25 cellular contexts compared by ENCODE assay signal in the genomic region with DNA sequence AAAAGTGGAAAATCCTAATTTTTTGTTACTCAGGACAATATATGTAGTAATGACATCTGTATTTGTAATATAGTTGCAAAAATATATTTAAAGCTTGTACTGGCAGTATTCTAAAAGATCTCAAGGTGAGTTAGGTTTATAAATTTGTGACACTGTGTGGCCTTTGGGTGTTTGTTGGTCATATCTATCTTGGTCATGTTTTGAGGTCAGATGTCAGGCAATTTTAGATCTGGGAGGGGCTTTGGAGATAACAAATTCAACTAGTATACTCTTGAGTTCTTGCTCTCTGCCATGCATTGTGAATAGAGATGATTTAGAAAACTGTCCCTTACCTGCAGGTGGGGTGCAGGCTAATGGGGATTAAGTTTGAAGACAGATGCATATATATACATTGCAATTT. TPM values are rescaled to one million over a fixed set of nuclear protein-coding genes. Genes with fewer than 3 reads are reported as not detected.
DNase-seq lines count a peak whose midpoint lies in the region; ATAC-seq and TF ChIP-seq lines count a peak whose summit lies in the region.
"Had no signal": no experiment of that assay in that cellular context is flagged by ENCODE, and none has a peak within 500 bp of the region (broad histone marks: within the 10 kb centered on the region; RNA-seq: fewer than 3 reads in every experiment).

No MANE protein-coding gene starts in this region.

- no peaks in the 10 kb centered on the region for H3K27me3 ChIP-seq in GM23248 (replicated peaks; ENCODE audit: insufficient read depth)
- no peaks in the 10 kb centered on the region for H3K27me3 ChIP-seq in endocrine pancreas (ENCODE audit: control insufficient read depth, insufficient read depth, low read length)
- peaks cover 31% of the 10 kb centered on the region for H3K27me3 ChIP-seq in neural progenitor cell
- no peaks in the 10 kb centered on the region for H3K27me3 ChIP-seq in Karpas-422 (ENCODE audit: low read length)
- H3K27me3 ChIP-seq: esophagus squamous epithelium, ovary, vagina had no signal

- H3K9me3 ChIP-seq in GM23248 (ENCODE audit: low read depth) (no peaks in the 10 kb centered on the region), T-helper 17 cell (ENCODE audit: control insufficient read depth, low read length, poor library complexity, severe bottlenecking) (no peaks in the 10 kb centered on the region), endocrine pancreas (ENCODE audit: control insufficient read depth, low read length) (no peaks in the 10 kb centered on the region), neural progenitor cell (ENCODE audit: low read depth) (no peaks in the 10 kb centered on the region), Karpas-422 (ENCODE audit: low read length) (no peaks in the 10 kb centered on the region)
- H3K9me3 ChIP-seq: esophagus squamous epithelium, ovary, vagina had no signal

- H3K27me3 Mint-ChIP-seq in T-helper 17 cell (peaks cover 45% of the 10 kb centered on the region), neural progenitor cell (ENCODE audit: insufficient read depth, low read depth) (peaks cover 3% of the 10 kb centered on the region)

- H3K36me3 Mint-ChIP-seq in T-helper 17 cell (ENCODE audit: low read depth), result no peaks in the 10 kb centered on the region
- H3K36me3 Mint-ChIP-seq in neural progenitor cell, result no peaks in the 10 kb centered on the region
- H3K36me3 Mint-ChIP-seq: activated naive CD8-positive, alpha-beta T cell had no signal

- no peak for DNase-seq in GM23248
- DNase-seq in T-helper 17 cell, result no peak
- no peak for DNase-seq in neural progenitor cell (ENCODE audit: low spot score)
- no peak for DNase-seq in Karpas-422
- DNase-seq: ACHN; effector CD8-positive, alpha-beta T cell; esophagus squamous epithelium; H7; islet precursor cell; Kasumi-1; NCI-H1092; NCI-H1930; NCI-H226; NCI-H774; ovary; T-helper 1 cell had no signal

- no peak for ATAC-seq in T-helper 17 cell
- no peak for ATAC-seq in HG03196 (IDR thresholded peaks at IDR 0.05; ENCODE audit: unreplicated experiment)
- no peak for ATAC-seq in HG02588 (IDR thresholded peaks at IDR 0.05; ENCODE audit: unreplicated experiment)
- ATAC-seq in HG02759 (IDR thresholded peaks at IDR 0.05; ENCODE audit: unreplicated experiment), result no peak
- ATAC-seq: sciatic nerve had no signal

- H2AFZ ChIP-seq in GM23248 (no peak overlapping the region), neural progenitor cell (replicated peaks) (no peak overlapping the region), Karpas-422 (ENCODE audit: low read length) (no peak overlapping the region)

- H3K36me3 ChIP-seq in GM23248 (ENCODE audit: low read depth) (no peaks in the 10 kb centered on the region), endocrine pancreas (ENCODE audit: control insufficient read depth, insufficient read depth, low read length) (no peaks in the 10 kb centered on the region), neural progenitor cell (no peaks in the 10 kb centered on the region), Karpas-422 (ENCODE audit: insufficient read depth, low read length) (no peaks in the 10 kb centered on the region)
- H3K36me3 ChIP-seq: esophagus squamous epithelium, ovary, vagina had no signal

- peaks cover 4% of the 10 kb centered on the region for H3K9me3 Mint-ChIP-seq in neural progenitor cell
- H3K9me3 Mint-ChIP-seq: activated T-helper 1 cell treated with anti-CD3 and anti-CD28 coated beads, Interleukin-12 subunit alpha, Interleukin-12 subunit beta, Interleukin-2, Interleukin-4 antibody, amounts not matched to agents 30 ng/mL and 10 ng/mL and 1 ng/mL, durations not matched to agents 14 hours and 24 hours and 36 hours had no signal

- in situ Hi-C loops in GM23248 (cut with MboI), result no loop called here

- H3F3A ChIP-seq in GM23248 (ENCODE audit: insufficient read depth) (peaks cover 15% of the 10 kb centered on the region; the same call in 1 of the 2 replicates), neural progenitor cell (ENCODE audit: low read depth) (peaks cover 8% of the 10 kb centered on the region)

- peaks cover 3% of the 10 kb centered on the region for H3K4me1 Mint-ChIP-seq in T-helper 17 cell
- H3K4me1 Mint-ChIP-seq in neural progenitor cell, result peaks cover 14% of the 10 kb centered on the region

- H3K4me1 ChIP-seq in GM23248 (ENCODE audit: insufficient read depth) (peaks cover 14% of the 10 kb centered on the region), endocrine pancreas (ENCODE audit: control insufficient read depth, insufficient read depth, low read length) (no peaks in the 10 kb centered on the region), neural progenitor cell (peaks cover 10% of the 10 kb centered on the region), Karpas-422 (ENCODE audit: low read length) (no peaks in the 10 kb centered on the region)

- H3K27ac ChIP-seq in GM23248 (no peak overlapping the region), neural progenitor cell (no peak overlapping the region), Karpas-422 (ENCODE audit: low read length) (no peak overlapping the region)
- H3K27ac ChIP-seq: esophagus squamous epithelium, ovary, vagina had no signal

- H3K9me2 ChIP-seq in GM23248 (ENCODE audit: insufficient read depth) (no peaks in the 10 kb centered on the region), Karpas-422 (replicated peaks; ENCODE audit: insufficient read depth, low read length) (no peaks in the 10 kb centered on the region)

- no peak overlapping the region for H3K9ac ChIP-seq in GM23248
- no peak overlapping the region for H3K9ac ChIP-seq in endocrine pancreas (ENCODE audit: control insufficient read depth, insufficient read depth, low read length)
- H3K9ac ChIP-seq in neural progenitor cell, result no peak overlapping the region
- H3K9ac ChIP-seq in Karpas-422 (ENCODE audit: low read length), result no peak overlapping the region

- no peak overlapping the region for H3K27ac Mint-ChIP-seq in T-helper 17 cell
- H3K27ac Mint-ChIP-seq in neural progenitor cell, result no peak overlapping the region
- H3K27ac Mint-ChIP-seq: activated CD4-positive, alpha-beta T cell treated with anti-CD3 and anti-CD28 coated beads, Interleukin-2, amount 10 ng/mL, durations not matched to agents 24 days and 14 days; activated naive CD8-positive, alpha-beta T cell; activated T-helper 1 cell treated with anti-CD3 and anti-CD28 coated beads, Interleukin-12 subunit alpha, Interleukin-12 subunit beta, Interleukin-2, Interleukin-4 antibody, amounts not matched to agents 30 ng/mL and 10 ng/mL and 1 ng/mL, durations not matched to agents 14 hours and 24 hours and 36 hours had no signal

- peak overlapping the region; percentile 97; the same call in 1 of the 2 replicates for H3K4me3 ChIP-seq in GM23248
- H3K4me3 ChIP-seq in endocrine pancreas (ENCODE audit: control insufficient read depth, insufficient read depth, low read length), result peak overlapping the region; percentile 97
- no peak overlapping the region for H3K4me3 ChIP-seq in neural progenitor cell
- H3K4me3 ChIP-seq in Karpas-422 (ENCODE audit: low read length), result no peak overlapping the region
- H3K4me3 ChIP-seq: ovary had no signal

- TF ChIP-seq CTCF in neural progenitor cell (IDR thresholded peaks at IDR 0.05), result no peak

- peak overlapping the region; percentile 92 for H3K4me2 ChIP-seq in GM23248 (ENCODE audit: unreplicated experiment)
- H3K4me2 ChIP-seq in neural progenitor cell, result no peak overlapping the region
- H3K4me2 ChIP-seq in Karpas-422 (ENCODE audit: low read depth, low read length, poor library complexity, severe bottlenecking), result no peak overlapping the region

- H3K79me2 ChIP-seq in GM23248 (ENCODE audit: insufficient read depth) (peaks cover 73% of the 10 kb centered on the region), neural progenitor cell (ENCODE audit: low read depth) (peaks cover 5% of the 10 kb centered on the region), Karpas-422 (ENCODE audit: low read length) (no peaks in the 10 kb centered on the region)

- H3K4me3 Mint-ChIP-seq in T-helper 17 cell (peak overlapping the region; percentile 39), neural progenitor cell (peak overlapping the region; percentile 22)
- H3K4me3 Mint-ChIP-seq: activated CD4-positive, alpha-beta T cell treated with anti-CD3 and anti-CD28 coated beads, Interleukin-2, amount 10 ng/mL, durations not matched to agents 24 days and 14 days; activated naive CD8-positive, alpha-beta T cell; activated T-helper 1 cell treated with anti-CD3 and anti-CD28 coated beads, Interleukin-12 subunit alpha, Interleukin-12 subunit beta, Interleukin-2, Interleukin-4 antibody, amounts not matched to agents 30 ng/mL and 10 ng/mL and 1 ng/mL, durations not matched to agents 14 hours and 24 hours and 36 hours had no signal

- peaks cover 8% of the 10 kb centered on the region; the same call in 1 of the 2 replicates for H4K20me1 ChIP-seq in GM23248 (ENCODE audit: insufficient read depth)
- peaks cover 7% of the 10 kb centered on the region for H4K20me1 ChIP-seq in neural progenitor cell (ENCODE audit: low read depth)
- no peaks in the 10 kb centered on the region for H4K20me1 ChIP-seq in Karpas-422 (ENCODE audit: insufficient read depth, low read depth, low read length)

RNA-seq across cellular contexts. Expression of gene TBC1D12, which starts 3.1 kb away (rescaled TPM):
- total RNA-seq in GM23248 (2014; rRNA removed; shearing (Covaris generic)), result 11.4 and 12.9 TPM in 2 replicates
- polyA plus RNA-seq in GM23248 (2016; fragmentation: Nextera tagmentation; extraction: Ambion mirVana), result 3.8 and 6.5 TPM in 2 replicates
- total RNA-seq in T-helper 17 cell, result 1 to 10 TPM; 1.3 to 1.9 TPM
- total RNA-seq in neural progenitor cell (ENCODE audit: low replicate concordance), result 6.6 and 6.9 TPM in 2 replicates
- not detected in 2 replicates for total RNA-seq in Karpas-422 (2014; rRNA removed; shearing (Covaris generic); ENCODE audit: low replicate concordance)

RNA-seq across cellular contexts. Expression of gene NOC3L, which starts 42.7 kb away (rescaled TPM):
- total RNA-seq in GM23248 (2014; rRNA removed; shearing (Covaris generic)), result 29.9 and 44.9 TPM in 2 replicates
- polyA plus RNA-seq in GM23248 (2016; fragmentation: Nextera tagmentation; extraction: Ambion mirVana), result 22.3 and 23.4 TPM in 2 replicates
- total RNA-seq in T-helper 17 cell (10 to 100 TPM; 15.3 to 22.4 TPM), neural progenitor cell (ENCODE audit: low replicate concordance) (31.0 and 49.2 TPM in 2 replicates)
- total RNA-seq in Karpas-422 (2014; rRNA removed; shearing (Covaris generic); ENCODE audit: low replicate concordance), result 12.8 and 25.5 TPM in 2 replicates

Comparison
In these comparisons a context has a peak if more than half of its experiments do, and no peak if none do; other contexts are left out.
1. H3K4me3 ChIP-seq: peak in GM23248 (single experiment) and endocrine pancreas (single experiment); none in neural progenitor cell (single experiment) and Karpas-422 (single experiment).